10 cellular contexts compared by ENCODE assay signal in the genomic region with DNA sequence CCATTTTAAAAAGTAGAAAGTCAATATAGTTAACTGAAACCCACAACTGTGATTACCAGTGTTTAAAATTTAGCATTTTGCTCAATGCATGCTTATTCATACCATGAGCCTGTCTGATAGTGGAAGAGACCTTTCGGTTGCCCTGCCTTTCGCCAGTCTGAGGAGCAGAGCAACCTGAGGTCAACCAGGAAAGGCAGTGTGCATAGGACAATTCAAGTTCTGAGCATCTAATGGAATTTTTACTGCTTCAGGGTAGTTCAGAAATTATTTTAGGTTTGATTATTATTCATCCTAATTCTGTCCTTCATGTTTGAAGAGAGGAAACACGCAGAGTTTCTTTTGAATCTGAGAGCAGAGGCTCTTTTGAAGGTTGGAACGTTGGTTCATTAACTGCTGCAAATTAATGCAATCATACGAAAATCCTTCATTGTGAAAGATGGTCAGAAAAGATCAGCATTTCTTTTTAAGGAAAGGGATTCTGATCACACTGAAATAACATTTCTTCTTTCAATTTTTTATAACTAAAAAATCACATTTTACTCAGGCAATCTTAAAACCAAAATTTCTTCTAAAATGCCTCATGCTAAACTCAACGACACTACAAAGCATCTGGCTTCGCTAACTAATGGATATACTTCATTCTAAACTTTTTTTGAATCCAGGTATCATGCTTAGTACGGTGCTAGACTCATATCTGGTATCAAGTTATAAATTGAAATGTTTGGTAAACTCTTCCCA.
A peak's percentile ranks its signal among the peaks of the same experiment; 100 is the strongest.
DNase-seq lines count a peak whose midpoint lies in the region; ATAC-seq and TF ChIP-seq lines count a peak whose summit lies in the region.
"Had no signal": no experiment of that assay in that cellular context is flagged by ENCODE, and none has a peak within 500 bp of the region (broad histone marks: within the 10 kb centered on the region; RNA-seq: fewer than 3 reads in every experiment).

No MANE protein-coding gene starts in this region.

- H3K27ac ChIP-seq in left ventricle myocardium inferior (replicated peaks), result peak overlapping the region; percentile 84
- H3K27ac ChIP-seq in right atrium auricular region, result peak overlapping the region in 1 of 2 donors; percentile 67
- peak overlapping the region; percentile 70 for H3K27ac ChIP-seq in naive thymus-derived CD4-positive, alpha-beta T cell (ENCODE audit: low read depth, low read length)
- H3K27ac ChIP-seq in uterus, result peak overlapping the region; percentile 68 to 83

- TF ChIP-seq CTCF in left ventricle myocardium inferior (IDR thresholded peaks at IDR 0.05; ENCODE audit: borderline replicate concordance) (no peak), right atrium auricular region (IDR thresholded peaks at IDR 0.05) (no peak), uterus (IDR thresholded peaks at IDR 0.05) (no peak)

- no peaks in the 10 kb centered on the region for H3K36me3 ChIP-seq in left ventricle myocardium inferior
- H3K36me3 ChIP-seq in right atrium auricular region, result no peaks in the 10 kb centered on the region
- no peaks in the 10 kb centered on the region for H3K36me3 ChIP-seq in adipocyte (ENCODE audit: control insufficient read depth, insufficient read depth, low read length, severe bottlenecking)
- no peaks in the 10 kb centered on the region for H3K36me3 ChIP-seq in naive thymus-derived CD4-positive, alpha-beta T cell (ENCODE audit: control insufficient read depth in 2 of 3, insufficient read depth in 3 of 3, low read length in 3 of 3)
- H3K36me3 ChIP-seq in uterus, result no peaks in the 10 kb centered on the region
- H3K36me3 ChIP-seq: right lobe of liver had no signal

- peak overlapping the region; percentile 84 for H3K9ac ChIP-seq in adipocyte (ENCODE audit: low read length)

- in situ Hi-C loops in KBM-7 (cut with MboI; ENCODE audit: low pct_unique_long_range_greater_than_20kb, low sequenced_read_pairs), result no loop called here

- H3K27ac Mint-ChIP-seq in naive thymus-derived CD4-positive, alpha-beta T cell, result peak overlapping the region; percentile 75 to 97 (median 93)

- no peak for ATAC-seq in naive thymus-derived CD4-positive, alpha-beta T cell
- ATAC-seq in GM21515 (IDR thresholded peaks at IDR 0.05; ENCODE audit: unreplicated experiment), result no peak

- no peaks in the 10 kb centered on the region for H3K9me3 Mint-ChIP-seq in naive thymus-derived CD4-positive, alpha-beta T cell

- intact Hi-C loops in left ventricle myocardium inferior (cut with micrococcal nuclease) (no loop called here), uterus (cut with DNase I; ENCODE audit: low total_unique reads) (no loop called here)
- intact Hi-C loops in naive thymus-derived CD4-positive, alpha-beta T cell (cut with micrococcal nuclease), result loop anchor here (1.0 to 10.0 kb wide), 11 partner anchors 14 to 1626 kb away; partner anchors contain the start of genes ARL5B (in 2 of the 2), NSUN6 (in 2 of the 2), STAM (in 2 of the 2) and TRDMT1 (in 2 of the 2)

- peak overlapping the region; percentile 64 to 87 (median 83) for H3K4me3 Mint-ChIP-seq in naive thymus-derived CD4-positive, alpha-beta T cell

- H3K4me1 ChIP-seq in left ventricle myocardium inferior, result peaks cover 65% of the 10 kb centered on the region
- H3K4me1 ChIP-seq in right atrium auricular region, result peaks cover 0 to 56% of the 10 kb centered on the region in 2 donors
- H3K4me1 ChIP-seq in adipocyte (ENCODE audit: control insufficient read depth, insufficient read depth, low read length), result peaks cover 51% of the 10 kb centered on the region
- H3K4me1 ChIP-seq in naive thymus-derived CD4-positive, alpha-beta T cell (ENCODE audit: control insufficient read depth in 2 of 2, insufficient read depth in 2 of 2, low read length in 2 of 2), result peaks cover 53 to 61% of the 10 kb centered on the region in 2 donors
- no peaks in the 10 kb centered on the region for H3K4me1 ChIP-seq in uterus

- CTCF ChIA-PET in naive thymus-derived CD4-positive, alpha-beta T cell (lab: Charles Lee), result interaction anchor here (1.0 kb wide), 1 partner anchor 15 kb away, joined by 3 read pairs; no protein-coding TSS in a partner anchor

- POLR2A ChIA-PET in naive thymus-derived CD4-positive, alpha-beta T cell (lab: Charles Lee), result no interaction called here

- peaks cover 0 to 8% (median 0%) of the 10 kb centered on the region in 5 donors for H3K36me3 Mint-ChIP-seq in naive thymus-derived CD4-positive, alpha-beta T cell

- H3K4me3 ChIP-seq in left ventricle myocardium inferior, result peak overlapping the region; percentile 33
- H3K4me3 ChIP-seq in right atrium auricular region, result no peak overlapping the region
- H3K4me3 ChIP-seq in adipocyte (ENCODE audit: low read length), result peak overlapping the region; percentile 78
- H3K4me3 ChIP-seq in naive thymus-derived CD4-positive, alpha-beta T cell (ENCODE audit: low read length), result peak overlapping the region; percentile 46
- H3K4me3 ChIP-seq in uterus, result no peak overlapping the region
- H3K4me3 ChIP-seq: right lobe of liver had no signal

- DNase-seq in left ventricle myocardium inferior, result no peak
- DNase-seq in right atrium auricular region (ENCODE audit: low spot score), result no peak
- DNase-seq in adipocyte (ENCODE audit: low read depth), result no peak
- no peak for DNase-seq in naive thymus-derived CD4-positive, alpha-beta T cell
- DNase-seq in uterus, result no peak
- DNase-seq in NOMO-1 treated with dmso at 0.1 percent for 144 hours (lab: John Stamatoyannopoulos, UW; ENCODE audit: unreplicated experiment), result no peak
- DNase-seq in KBM-7, result no peak
- DNase-seq: NCI-H524 had no signal

- H3K27me3 ChIP-seq in left ventricle myocardium inferior (ENCODE audit: low read depth) (no peaks in the 10 kb centered on the region), right atrium auricular region (no peaks in the 10 kb centered on the region), adipocyte (replicated peaks; ENCODE audit: control insufficient read depth, insufficient read depth, low read length) (no peaks in the 10 kb centered on the region), uterus (no peaks in the 10 kb centered on the region)
- H3K27me3 ChIP-seq in naive thymus-derived CD4-positive, alpha-beta T cell (ENCODE audit: control insufficient read depth in 2 of 2, insufficient read depth in 2 of 2, low read length in 2 of 2), result no peaks in the 10 kb centered on the region
- H3K27me3 ChIP-seq: right lobe of liver had no signal

- H3K4me1 Mint-ChIP-seq in naive thymus-derived CD4-positive, alpha-beta T cell, result peaks cover 38 to 88% (median 83%) of the 10 kb centered on the region in 7 donors

- no peak for TF ChIP-seq POLR2A in uterus (IDR thresholded peaks at IDR 0.05)

- H3K9me3 ChIP-seq in left ventricle myocardium inferior (replicated peaks) (no peaks in the 10 kb centered on the region), right atrium auricular region (no peaks in the 10 kb centered on the region), adipocyte (ENCODE audit: control insufficient read depth, low read length) (no peaks in the 10 kb centered on the region), uterus (no peaks in the 10 kb centered on the region)
- H3K9me3 ChIP-seq in naive thymus-derived CD4-positive, alpha-beta T cell (ENCODE audit: control insufficient read depth in 2 of 3, low read length in 3 of 3), result no peaks in the 10 kb centered on the region
- H3K9me3 ChIP-seq: right lobe of liver had no signal

- H3K27me3 Mint-ChIP-seq in naive thymus-derived CD4-positive, alpha-beta T cell, result peaks cover 0 to 7% (median 0%) of the 10 kb centered on the region in 5 donors

Comparison
In these comparisons a context has a peak if more than half of its experiments do, and no peak if none do; other contexts are left out.
1. H3K4me3 ChIP-seq: peak in left ventricle myocardium inferior (single experiment), adipocyte (single experiment) and naive thymus-derived CD4-positive, alpha-beta T cell (single experiment); none in right atrium auricular region (0 of 2) and uterus (0 of 2).
2. intact Hi-C loops: an anchor here in naive thymus-derived CD4-positive, alpha-beta T cell (1.0 to 10.0 kb wide); none called in left ventricle myocardium inferior and uterus.